ENCODE assay signal across 22 cellular contexts in genomic region chr2:234847639-234848038, GRCh38.
"Had no signal": no experiment of that assay in that cellular context is flagged by ENCODE, and none has a peak within 500 bp of the region (broad histone marks: within the 10 kb centered on the region; RNA-seq: fewer than 3 reads in every experiment).

No MANE protein-coding gene starts in this region.

- H3K4me1 Mint-ChIP-seq: activated CD4-positive, alpha-beta T cell treated with anti-CD3 and anti-CD28 coated beads, Interleukin-2, amount 10 ng/mL, durations not matched to agents 7 days and 5 days; T-helper 17 cell had no signal

- DNase-seq: activated B cell treated with CpG ODN at 0.5 μM for 24 hours; activated CD4-positive, alpha-beta memory T cell treated with anti-CD3 and anti-CD28 coated beads for 36 hours; activated CD4-positive, alpha-beta T cell treated with anti-CD3 and anti-CD28 coated beads for 1 hour; activated CD4-positive, alpha-beta T cell treated with anti-CD3 and anti-CD28 coated beads, Interleukin-2, amount 10 ng/mL, durations not matched to agents 7 days and 5 days; activated CD8-positive, alpha-beta memory T cell treated with anti-CD3 and anti-CD28 coated beads for 24 hours; activated gamma-delta T cell; activated naive CD4-positive, alpha-beta T cell treated with anti-CD3 and anti-CD28 coated beads for 36 hours; activated T-cell treated with anti-CD3 and anti-CD28 coated beads, Interleukin-2, amount 50 U/mL, for 4 hours; brain microvascular endothelial cell; caudate nucleus; Kasumi-1; KBM-7; NCI-H1048; NCI-H187 treated with DMSO at 0.1 percent for 48 hours; NCI-H2081 treated with DMSO at 0.1 percent for 48 hours; NCI-H446; NCI-H524; SIG-M5; T-helper 17 cell; T-helper 9 cell had no signal

- H3K36me3 Mint-ChIP-seq: activated CD4-positive, alpha-beta memory T cell treated with anti-CD3 and anti-CD28 coated beads for 36 hours; activated naive CD8-positive, alpha-beta T cell had no signal

- H3K36me3 ChIP-seq: brain microvascular endothelial cell had no signal

- H3K27me3 ChIP-seq: brain microvascular endothelial cell had no signal

- ATAC-seq: activated T-cell treated with anti-CD3 and anti-CD28 coated beads, Interleukin-2, amount 50 U/mL, for 4 hours; T-helper 17 cell had no signal

- H3K4me3 Mint-ChIP-seq: activated B cell treated with CpG ODN at 0.5 μM for 24 hours; activated CD4-positive, alpha-beta memory T cell treated with anti-CD3 and anti-CD28 coated beads for 36 hours; activated CD4-positive, alpha-beta T cell treated with anti-CD3 and anti-CD28 coated beads, Interleukin-2, amount 10 ng/mL, durations not matched to agents 7 days and 5 days; activated naive CD4-positive, alpha-beta T cell treated with anti-CD3 and anti-CD28 coated beads for 36 hours; activated naive CD8-positive, alpha-beta T cell; activated T-cell treated with anti-CD3 and anti-CD28 coated beads, Interleukin-2, amount 50 U/mL, for 4 hours; T-helper 17 cell had no signal

- H3K9me3 Mint-ChIP-seq: activated CD4-positive, alpha-beta memory T cell treated with anti-CD3 and anti-CD28 coated beads for 36 hours; activated CD4-positive, alpha-beta T cell treated with anti-CD3 and anti-CD28 coated beads, Interleukin-2, amount 10 ng/mL, durations not matched to agents 7 days and 5 days; activated naive CD4-positive, alpha-beta T cell treated with anti-CD3 and anti-CD28 coated beads for 36 hours; activated T-cell treated with anti-CD3 and anti-CD28 coated beads, Interleukin-2, amount 50 U/mL, for 4 hours had no signal

- H3K27ac ChIP-seq: brain microvascular endothelial cell had no signal

- H3K27me3 Mint-ChIP-seq: activated CD4-positive, alpha-beta T cell treated with anti-CD3 and anti-CD28 coated beads, Interleukin-2, amount 10 ng/mL, durations not matched to agents 7 days and 5 days had no signal

- FAIRE-seq: RCC 7860 had no signal

- H3K27ac Mint-ChIP-seq: activated B cell treated with CpG ODN at 0.5 μM for 24 hours; activated CD4-positive, alpha-beta memory T cell treated with anti-CD3 and anti-CD28 coated beads for 36 hours; activated CD4-positive, alpha-beta T cell treated with anti-CD3 and anti-CD28 coated beads, Interleukin-2, amount 10 ng/mL, durations not matched to agents 7 days and 5 days; activated naive CD4-positive, alpha-beta T cell treated with anti-CD3 and anti-CD28 coated beads for 36 hours; activated naive CD8-positive, alpha-beta T cell; T-helper 17 cell had no signal
